8 cellular contexts compared by ENCODE assay signal in genomic region chr15:51382787-51383186, GRCh38. TPM values are rescaled to one million over a fixed set of nuclear protein-coding genes. Genes with fewer than 3 reads are reported as not detected.
DNase-seq lines count a peak whose midpoint lies in the region; ATAC-seq and TF ChIP-seq lines count a peak whose summit lies in the region.

No MANE protein-coding gene starts in this region.

- no peak overlapping the region for H3K27ac ChIP-seq in prostate gland

- H3K4me3 ChIP-seq in AG04449 (ENCODE audit: low read depth, low read length) (no peak overlapping the region), prostate gland (no peak overlapping the region)

- TF ChIP-seq POLR2A in prostate gland (IDR thresholded peaks at IDR 0.05): no peak

- CTCF ChIA-PET in AG04449 (lab: Yijun Ruan, JAX): interaction anchor here (0.6 to 9.7 kb wide), 20 partner anchors 9 to 249 kb away, joined by 3 to 220 read pairs (median 4); no protein-coding TSS in a partner anchor

- peaks cover 11% of the 10 kb centered on the region for H3K27me3 Mint-ChIP-seq in endothelial cell (ENCODE audit: unreplicated experiment)
- H3K27me3 Mint-ChIP-seq in progenitor cell of endocrine pancreas: peaks cover 52% of the 10 kb centered on the region

- no peaks in the 10 kb centered on the region for H3K9me3 ChIP-seq in prostate gland

- H3K4me1 Mint-ChIP-seq in endothelial cell (ENCODE audit: unreplicated experiment) (peaks cover 14% of the 10 kb centered on the region), progenitor cell of endocrine pancreas (ENCODE audit: low read depth) (peaks cover 1% of the 10 kb centered on the region)

- intact Hi-C loops in prostate gland (cut with DNase I): loop anchor here (5.0 kb wide), 2 partner anchors 155 to 220 kb away; no protein-coding TSS in a partner anchor

- DNase-seq in AG04449 (ENCODE audit: low read depth, low spot score) (no peak), NCI-H524 (lab: John Stamatoyannopoulos, UW) (peak; percentile 48 to 77), endothelial cell (ENCODE audit: low spot score) (peak; percentile 60), progenitor cell of endocrine pancreas (ENCODE audit: low spot score, unreplicated experiment) (no peak), prostate gland (ENCODE audit: low spot score) (no peak)
- DNase-seq in stimulated activated CD4-positive, alpha-beta T cell treated with anti-CD3 and anti-CD28 coated beads, Interleukin-4, amount 100 ng/mL, for 1 hour: no peak

- no peak overlapping the region for H3K4me3 Mint-ChIP-seq in endothelial cell (ENCODE audit: unreplicated experiment)
- H3K4me3 Mint-ChIP-seq in progenitor cell of endocrine pancreas (ENCODE audit: low read depth): no peak overlapping the region

- POLR2A ChIA-PET in AG04449 (lab: Yijun Ruan, JAX): no interaction called here

- no peaks in the 10 kb centered on the region for H3K36me3 ChIP-seq in prostate gland

- H3K27ac Mint-ChIP-seq in endothelial cell (ENCODE audit: unreplicated experiment) (no peak overlapping the region), progenitor cell of endocrine pancreas (no peak overlapping the region)

- no peaks in the 10 kb centered on the region for H3K27me3 ChIP-seq in prostate gland (replicated peaks; ENCODE audit: insufficient read depth)

- H3K4me1 ChIP-seq in prostate gland (replicated peaks): no peaks in the 10 kb centered on the region

- no peak for ATAC-seq in GM21825 (IDR thresholded peaks at IDR 0.05; ENCODE audit: unreplicated experiment)

- 11% methylated on average over 4 of the region's 4 CpGs for WGBS in prostate gland

- H3K9me3 Mint-ChIP-seq in endothelial cell (ENCODE audit: unreplicated experiment): no peaks in the 10 kb centered on the region
- no peaks in the 10 kb centered on the region for H3K9me3 Mint-ChIP-seq in progenitor cell of endocrine pancreas (ENCODE audit: low read depth)

- H3K36me3 Mint-ChIP-seq in endothelial cell (ENCODE audit: low read depth, unreplicated experiment) (peaks cover 4% of the 10 kb centered on the region), progenitor cell of endocrine pancreas (ENCODE audit: insufficient read depth) (no peaks in the 10 kb centered on the region)

- TF ChIP-seq CTCF in AG04449 (IDR thresholded peaks at IDR 0.05; ENCODE audit: insufficient read depth, low read length, missing control alignments) (peak; percentile 72), GM12873 (IDR thresholded peaks at IDR 0.05; ENCODE audit: insufficient read depth, low read depth, low read length, missing control alignments) (peak; percentile 65), endothelial cell (IDR thresholded peaks at IDR 0.05; ENCODE audit: unreplicated experiment) (peak; percentile 54), progenitor cell of endocrine pancreas (IDR thresholded peaks at IDR 0.05; ENCODE audit: unreplicated experiment) (peak; percentile 63), prostate gland (IDR thresholded peaks at IDR 0.05) (peak in 1 of 4 experiments; percentile 26)

RNA-seq across cellular contexts. Expression of gene GLDN, which starts 41.3 kb away (rescaled TPM):
- total RNA-seq in endothelial cell (ENCODE audit: unreplicated experiment): 0.21 TPM
- total RNA-seq in progenitor cell of endocrine pancreas: 0.12 and 0.18 TPM in 2 replicates
- total RNA-seq in prostate gland: 1 to 10 TPM; 1.2 to 1.4 TPM

RNA-seq across cellular contexts. Expression of gene CYP19A1, which starts 44.4 kb away (rescaled TPM):
- not detected for total RNA-seq in endothelial cell (ENCODE audit: unreplicated experiment)
- not detected in 2 replicates for total RNA-seq in progenitor cell of endocrine pancreas
- total RNA-seq in prostate gland: 1 to 10 TPM in 1 of 2 donors, not detected in 1; 4.4 TPM

Comparison
In these comparisons a context has a peak if more than half of its experiments do, and no peak if none do; other contexts are left out.
1. DNase-seq: peak in NCI-H524 (2 of 2) and endothelial cell (single experiment); none in AG04449 (single experiment), progenitor cell of endocrine pancreas (single experiment), prostate gland (single experiment) and stimulated activated CD4-positive, alpha-beta T cell treated with anti-CD3 and anti-CD28 coated beads, Interleukin-4, amount 100 ng/mL, for 1 hour (single experiment).